Comparison of ENCODE assay signal across 10 cellular contexts in genomic region chr7:43764039-43764789, GRCh38. TPM values are rescaled to one million over a fixed set of nuclear protein-coding genes. Genes with fewer than 3 reads are reported as not detected.
DNase-seq lines count a peak whose midpoint lies in the region; ATAC-seq, FAIRE-seq and TF ChIP-seq lines count a peak whose summit lies in the region.
"Had no signal": no experiment of that assay in that cellular context is flagged by ENCODE, and none has a peak within 500 bp of the region (broad histone marks: within the 10 kb centered on the region; RNA-seq: fewer than 3 reads in every experiment).

No MANE protein-coding gene starts in this region.

- in situ Hi-C loops in GM13977 (cut with MboI; ENCODE audit: low pct_unique_long_range_greater_than_20kb, low sequenced_read_pairs, unreplicated experiment), result no loop called here

- no peak overlapping the region for H3K27ac Mint-ChIP-seq in activated naive CD4-positive, alpha-beta T cell treated with anti-CD3 and anti-CD28 coated beads for 36 hours

- TF ChIP-seq CTCF in GM13977 (IDR thresholded peaks at IDR 0.05; ENCODE audit: extremely low read depth, insufficient read depth, missing control alignments) (no peak), lung (IDR thresholded peaks at IDR 0.05; ENCODE audit: control extremely low read depth, extremely low read depth) (no peak), thoracic aorta (IDR thresholded peaks at IDR 0.05) (no peak), foreskin keratinocyte (conservative IDR thresholded peaks at IDR 0.05) (no peak)

- intact Hi-C loops in activated naive CD4-positive, alpha-beta T cell treated with anti-CD3 and anti-CD28 coated beads for 36 hours (cut with micrococcal nuclease), result loop anchor here (2.0 kb wide), 1 partner anchor 75 kb away; no protein-coding TSS in a partner anchor

- ATAC-seq in HG03066 (IDR thresholded peaks at IDR 0.05; ENCODE audit: low read depth, unreplicated experiment) (peak; percentile 53), lung (ENCODE audit: insufficient read depth, low FRiP score) (peak; percentile 68), thoracic aorta (ENCODE audit: insufficient number of reproducible peaks, low FRiP score, low read depth) (no peak), foreskin keratinocyte (no peak)

- no peaks in the 10 kb centered on the region for H3K27me3 Mint-ChIP-seq in activated naive CD4-positive, alpha-beta T cell treated with anti-CD3 and anti-CD28 coated beads for 36 hours (ENCODE audit: low read depth)

- H3K4me1 Mint-ChIP-seq in activated naive CD4-positive, alpha-beta T cell treated with anti-CD3 and anti-CD28 coated beads for 36 hours (ENCODE audit: low read depth), result peaks cover 45% of the 10 kb centered on the region

- CTCF ChIA-PET in activated naive CD4-positive, alpha-beta T cell treated with anti-CD3 and anti-CD28 coated beads for 36 hours (lab: Charles Lee), result interaction anchor here (0.7 to 1.6 kb wide), 5 partner anchors 8 to 503 kb away, joined by 3 to 10 read pairs (median 3); partner anchors contain the start of gene STK17A

- peaks cover 0 to 10% of the 10 kb centered on the region in 2 donors for H3K4me1 ChIP-seq in lung (ENCODE audit: control insufficient read depth in 2 of 2, insufficient read depth in 2 of 2, low read length in 2 of 2)
- peaks cover 24 to 28% of the 10 kb centered on the region in 2 donors for H3K4me1 ChIP-seq in thoracic aorta (ENCODE audit: control insufficient read depth in 1 of 2, low read depth in 2 of 2)
- peaks cover 26% of the 10 kb centered on the region for H3K4me1 ChIP-seq in foreskin keratinocyte

- 31 to 40% methylated on average over 10 of the region's 10 CpGs for WGBS in lung, 2 donors

- H3K4me3 Mint-ChIP-seq in activated naive CD4-positive, alpha-beta T cell treated with anti-CD3 and anti-CD28 coated beads for 36 hours, result peak overlapping the region; percentile 47

- H3K9me3 ChIP-seq in lung (ENCODE audit: control insufficient read depth in 2 of 2, insufficient read depth in 1 of 2, low read length in 1 of 2), result no peaks in the 10 kb centered on the region
- H3K9me3 ChIP-seq in thoracic aorta, result no peaks in the 10 kb centered on the region

- no peaks in the 10 kb centered on the region for H3K36me3 ChIP-seq in lung (ENCODE audit: control insufficient read depth in 2 of 2, insufficient read depth in 2 of 2, low read length in 2 of 2)
- H3K36me3 ChIP-seq in thoracic aorta, result no peaks in the 10 kb centered on the region

- H3K9me3 Mint-ChIP-seq in activated naive CD4-positive, alpha-beta T cell treated with anti-CD3 and anti-CD28 coated beads for 36 hours, result no peaks in the 10 kb centered on the region

- H3K27me3 ChIP-seq in lung (ENCODE audit: control insufficient read depth, insufficient read depth) (no peaks in the 10 kb centered on the region), thoracic aorta (replicated peaks; ENCODE audit: insufficient read depth) (no peaks in the 10 kb centered on the region), foreskin keratinocyte (no peaks in the 10 kb centered on the region)

- no peak overlapping the region for H3K4me3 ChIP-seq in lung
- peak overlapping the region; percentile 44 for H3K4me3 ChIP-seq in thoracic aorta

- no peak for FAIRE-seq in HTR-8/SVneo (lab: Jason Lieb, UNC)
- FAIRE-seq: endometrium had no signal

- DNase-seq in GM13977 (ENCODE audit: low spot score), result peak; percentile 50
- DNase-seq in activated naive CD4-positive, alpha-beta T cell treated with anti-CD3 and anti-CD28 coated beads for 36 hours, result peak; percentile 75
- peak; percentile 80 for DNase-seq in lung (ENCODE audit: low spot score)
- DNase-seq in thoracic aorta (ENCODE audit: low spot score), result peak; percentile 19
- no peak for DNase-seq in HTR-8/SVneo (ENCODE audit: insufficient read length, low spot score)
- no peak for DNase-seq in foreskin keratinocyte
- DNase-seq in NCI-H446 treated with DMSO at 0.1 percent for 48 hours (lab: John Stamatoyannopoulos, UW), result no peak

- H3K36me3 Mint-ChIP-seq in activated naive CD4-positive, alpha-beta T cell treated with anti-CD3 and anti-CD28 coated beads for 36 hours (ENCODE audit: low read depth), result no peaks in the 10 kb centered on the region

- H3K27ac ChIP-seq in lung (ENCODE audit: low read depth in 1 of 2, low read length in 1 of 2) (peak overlapping the region in 1 of 2 donors; percentile 73), thoracic aorta (peak overlapping the region in 1 of 2 donors; percentile 16), foreskin keratinocyte (no peak overlapping the region)
- H3K27ac ChIP-seq: HL-60 had no signal

RNA-seq across cellular contexts. Expression of gene BLVRA, which starts 5.7 kb away (rescaled TPM):
- total RNA-seq in activated naive CD4-positive, alpha-beta T cell treated with anti-CD3 and anti-CD28 coated beads for 36 hours, result 10 to 100 TPM; 26.6 to 28.9 TPM
- total RNA-seq in lung (10 to 100 TPM; 25.9 to 92.2 TPM), thoracic aorta (10 to 100 TPM; 35.3 to 46.4 TPM), foreskin keratinocyte (51.0 and 57.7 TPM in 2 replicates)
- polyA plus RNA-seq in lung (100 to 1,000 TPM; 102 to 143 TPM), foreskin keratinocyte (73.0 and 78.1 TPM in 2 replicates)

RNA-seq across cellular contexts. Expression of gene COA1, which starts 34.9 kb away (rescaled TPM):
- total RNA-seq in activated naive CD4-positive, alpha-beta T cell treated with anti-CD3 and anti-CD28 coated beads for 36 hours, result 10 to 100 TPM; 85.9 to 87.2 TPM
- total RNA-seq in lung (10 to 100 TPM; 47.7 to 92.1 TPM), thoracic aorta (10 to 100 TPM; 39.9 to 77.4 TPM), foreskin keratinocyte (55.8 and 62.8 TPM in 2 replicates)
- polyA plus RNA-seq in lung (10 to 100 TPM; 35.0 to 37.6 TPM), foreskin keratinocyte (67.9 and 83.1 TPM in 2 replicates)

Comparison
In these comparisons a context has a peak if more than half of its experiments do, and no peak if none do; other contexts are left out.
1. DNase-seq: peak in GM13977 (single experiment), activated naive CD4-positive, alpha-beta T cell treated with anti-CD3 and anti-CD28 coated beads for 36 hours (single experiment), lung (single experiment) and thoracic aorta (single experiment); none in HTR-8/SVneo (single experiment), foreskin keratinocyte (0 of 2) and NCI-H446 treated with DMSO at 0.1 percent for 48 hours (single experiment).
2. ATAC-seq: peak in HG03066 (single experiment) and lung (single experiment); none in thoracic aorta (single experiment) and foreskin keratinocyte (single experiment).